In the genomic region with DNA sequence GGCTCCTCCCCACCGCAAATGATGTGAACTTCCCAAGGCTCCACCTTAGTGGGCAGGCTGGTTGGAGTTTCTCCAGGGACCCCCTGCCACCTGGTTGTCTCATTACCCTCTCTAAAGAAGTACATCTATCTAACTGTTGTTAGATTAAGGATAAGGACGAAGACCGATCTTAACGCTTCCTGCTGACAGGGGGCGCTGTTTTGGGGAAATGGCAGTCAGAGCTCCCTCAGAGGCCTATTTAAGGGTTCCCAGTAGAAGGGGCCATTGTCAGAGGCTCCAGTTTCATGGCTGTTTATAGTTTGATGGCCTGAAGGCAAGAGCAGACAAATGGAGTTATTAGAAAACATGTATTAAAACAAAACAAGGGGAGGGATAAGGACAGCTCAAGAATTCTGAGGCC, we compare ENCODE assay signal across 22 cellular contexts.
A peak's percentile ranks its signal among the peaks of the same experiment; 100 is the strongest.
DNase-seq lines count a peak whose midpoint lies in the region; ATAC-seq and TF ChIP-seq lines count a peak whose summit lies in the region.
"Had no signal": no experiment of that assay in that cellular context is flagged by ENCODE, and none has a peak within 500 bp of the region (broad histone marks: within the 10 kb centered on the region; RNA-seq: fewer than 3 reads in every experiment).

No MANE protein-coding gene starts in this region.

- H3K36me3 Mint-ChIP-seq in H9 (ENCODE audit: insufficient read depth in 1 of 3, low read depth in 3 of 3), result 0 out of 7 replicates have a peak, but pooled peaks cover 0 to 3% (median 0%) of the 10 kb centered on the region in 3 experiments
- no peaks in the 10 kb centered on the region for H3K36me3 Mint-ChIP-seq in WTC11

- H3K4ac ChIP-seq in H9 (ENCODE audit: low read depth, low read length), result no peak overlapping the region

- no peak overlapping the region for H2BK15ac ChIP-seq in H9 (ENCODE audit: low read depth, low read length)

- H4K20me1 ChIP-seq in H9 (ENCODE audit: control insufficient read depth, insufficient read depth, insufficient read length), result no peaks in the 10 kb centered on the region

- H3K27me3 Mint-ChIP-seq in H9 (ENCODE audit: low read depth) (peaks cover 12% of the 10 kb centered on the region), WTC11 (ENCODE audit: low read depth) (peaks cover 10% of the 10 kb centered on the region; the same call in 1 of the 2 replicates)
- H3K27me3 Mint-ChIP-seq: B cell had no signal

- no peak overlapping the region for H2BK5ac ChIP-seq in H9 (ENCODE audit: insufficient read length, low read length)

- peak; percentile 7 for DNase-seq in activated CD4-positive, alpha-beta T cell treated with anti-CD3 and anti-CD28 coated beads for 48 hours
- no peak for DNase-seq in activated CD4-positive, alpha-beta T cell treated with anti-CD3 and anti-CD28 coated beads, Interleukin-2, amount 50 U/mL, for 1 hour
- DNase-seq in H9 (no peak), WTC11 (ENCODE audit: low spot score) (peak; percentile 14), iPS DF 19.7 (ENCODE audit: low read depth, low spot score) (peak; percentile 2), HEK293T (ENCODE audit: extremely low spot score) (no peak)
- no peak for DNase-seq in activated CD4-positive, CD25-positive, alpha-beta regulatory T cell (lab: John Stamatoyannopoulos, UW)
- DNase-seq: DND-41; GOT3; MG63; NCI-H1092; NCI-H1436 treated with DMSO at 0.1 percent for 48 hours; NCI-H2081; NCI-H2171 treated with DMSO at 0.1 percent for 48 hours; NCI-H446 treated with DMSO at 0.1 percent for 48 hours; NK-92 treated with Interleukin-12 subunit alpha and Interleukin-12 subunit beta, amount 100 ng/mL, for 24 hours; OCI-M1; Right ventricle myocardium superior had no signal

- H3K9me3 Mint-ChIP-seq in H9 (peaks cover 0 to 6% of the 10 kb centered on the region in 2 experiments; a peak in 3 of 5 replicates), WTC11 (peaks cover 2% of the 10 kb centered on the region)

- CTCF ChIA-PET in WTC11 (lab: Charles Lee), result interaction anchor here (0.6 to 1.0 kb wide), 4 partner anchors 66 to 209 kb away, joined by 3 to 5 read pairs (median 4); no protein-coding TSS in a partner anchor
- CTCF ChIA-PET in HEK293T (lab: Yijun Ruan, JAX), result no interaction called here

- H3K23me2 ChIP-seq in H9 (ENCODE audit: insufficient read length, low read depth, low read length, poor library complexity, severe bottlenecking), result no peaks in the 10 kb centered on the region

- H2BK120ac ChIP-seq in H9 (ENCODE audit: low read depth, low read length, poor library complexity, severe bottlenecking), result no peak overlapping the region

- no peak overlapping the region for H3K27ac ChIP-seq in H9 (ENCODE audit: insufficient read length, low read depth, low read length)
- H3K27ac ChIP-seq: HL-60, KMS-11 had no signal

- WGBS in H9 (ENCODE audit: extremely low coverage, insufficient read length, low lambda C conversion rate), result no CpG with 5 or more reads among the region's 5 CpGs

- no peak overlapping the region for H4K91ac ChIP-seq in H9 (ENCODE audit: insufficient read length, low read depth, low read length)

- no peaks in the 10 kb centered on the region for H3K79me1 ChIP-seq in H9 (ENCODE audit: insufficient read depth, low read depth, low read length, poor library complexity, severe bottlenecking)

- H3K4me3 Mint-ChIP-seq in H9 (no peak overlapping the region), WTC11 (no peak overlapping the region)
- H3K4me3 Mint-ChIP-seq: B cell had no signal

- no peak overlapping the region for H4K8ac ChIP-seq in H9 (replicated peaks; ENCODE audit: insufficient read length, low read depth, low read length)

- no peak overlapping the region for H3K9ac ChIP-seq in H9 (ENCODE audit: extremely low read depth, insufficient read length, low read length)
- H3K9ac ChIP-seq: KMS-11 had no signal

- H3K9me3 ChIP-seq in H9 (ENCODE audit: control insufficient read depth, low read depth, low read length), result no peaks in the 10 kb centered on the region
- H3K9me3 ChIP-seq: MG63 had no signal

- no peak overlapping the region for H3K56ac ChIP-seq in H9 (ENCODE audit: insufficient read length, low read depth, low read length)

- TF ChIP-seq CTCF in H9 (conservative IDR thresholded peaks at IDR 0.05) (peak; percentile 33; the same call in 1 of the 3 replicates), WTC11 (IDR thresholded peaks at IDR 0.05) (no peak)

- H2BK12ac ChIP-seq in H9 (ENCODE audit: insufficient read length, low read depth, low read length), result no peak overlapping the region

- H3K27me3 ChIP-seq in H9 (ENCODE audit: insufficient read depth, low read length), result no peaks in the 10 kb centered on the region
- H3K27me3 ChIP-seq: MG63 had no signal

- POLR2A ChIA-PET in WTC11 (lab: Charles Lee) (no interaction called here), HEK293T (lab: Yijun Ruan, JAX) (no interaction called here)

- no peak overlapping the region for H2BK20ac ChIP-seq in H9 (ENCODE audit: low read depth, low read length, poor library complexity, severe bottlenecking)

- H2AFZ ChIP-seq in H9 (ENCODE audit: low read length), result no peak overlapping the region

- peaks cover 3 to 6% of the 10 kb centered on the region in 2 experiments; a peak in 1 of 4 replicates for H3K4me1 Mint-ChIP-seq in H9
- peaks cover 12% of the 10 kb centered on the region for H3K4me1 Mint-ChIP-seq in WTC11
- H3K4me1 Mint-ChIP-seq: B cell had no signal

- peak; percentile 65 for ATAC-seq in WTC11
- ATAC-seq in GM18907 (IDR thresholded peaks at IDR 0.05; ENCODE audit: unreplicated experiment), result no peak

- no peak overlapping the region for H3K23ac ChIP-seq in H9 (ENCODE audit: insufficient read length, low read depth, low read length)

- no peak overlapping the region for H3K18ac ChIP-seq in H9 (ENCODE audit: insufficient read length, low read depth, low read length)

- H3K79me2 ChIP-seq in H9 (ENCODE audit: insufficient read depth, low read length), result no peaks in the 10 kb centered on the region

- H3K14ac ChIP-seq in H9 (ENCODE audit: insufficient read depth, low read length), result no peak overlapping the region

- no peak overlapping the region for H2AK5ac ChIP-seq in H9 (ENCODE audit: insufficient read length, low read length)

- H3T11ph ChIP-seq in H9 (ENCODE audit: low read length), result no peak overlapping the region

- no peak overlapping the region for H3K4me2 ChIP-seq in H9 (ENCODE audit: insufficient read depth, insufficient read length, low read length)
- H3K4me2 ChIP-seq: KMS-11 had no signal

- H4K5ac ChIP-seq in H9 (ENCODE audit: insufficient read length, low read depth, low read length), result no peak overlapping the region

- no peak overlapping the region for H3K27ac Mint-ChIP-seq in H9
- H3K27ac Mint-ChIP-seq in WTC11, result no peak overlapping the region
- H3K27ac Mint-ChIP-seq: B cell had no signal

- no peaks in the 10 kb centered on the region for H3K4me1 ChIP-seq in H9 (ENCODE audit: insufficient read depth, low read length)

TF ChIP-seq in WTC11, 78 proteins besides CTCF, POLR2A, EP300 and RAD21 (continues in another document):
- TF ChIP-seq ZNF671 (CRISPR knock-in tag; IDR thresholded peaks at IDR 0.05), result no peak
- TF ChIP-seq HMGA2 (CRISPR knock-in tag; IDR thresholded peaks at IDR 0.05), result no peak
- TF ChIP-seq ATF1 (CRISPR knock-in tag; IDR thresholded peaks at IDR 0.05), result no peak
- TF ChIP-seq CREB1 (CRISPR knock-in tag; IDR thresholded peaks at IDR 0.05), result no peak
- TF ChIP-seq, protein P1, sequence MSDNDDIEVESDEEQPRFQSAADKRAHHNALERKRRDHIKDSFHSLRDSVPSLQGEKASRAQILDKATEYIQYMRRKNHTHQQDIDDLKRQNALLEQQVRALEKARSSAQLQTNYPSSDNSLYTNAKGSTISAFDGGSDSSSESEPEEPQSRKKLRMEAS (CRISPR knock-in tag; IDR thresholded peaks at IDR 0.05), result no peak
- TF ChIP-seq IRF2 (CRISPR knock-in tag; IDR thresholded peaks at IDR 0.05; ENCODE audit: borderline replicate concordance, low read depth), result no peak

TF ChIP-seq in HEK293T, 16 proteins besides CTCF, POLR2A, EP300 and RAD21:
- TF ChIP-seq TARDBP (IDR thresholded peaks at IDR 0.05) (no peak), ELF4 (IDR thresholded peaks at IDR 0.05) (no peak), SUZ12 (IDR thresholded peaks at IDR 0.05) (no peak), NFRKB (IDR thresholded peaks at IDR 0.05) (no peak), CTBP1 (IDR thresholded peaks at IDR 0.05; ENCODE audit: borderline replicate concordance) (no peak), SP1 (IDR thresholded peaks at IDR 0.05) (no peak), FOXM1 (IDR thresholded peaks at IDR 0.05; ENCODE audit: borderline replicate concordance) (no peak), ZNF384 (IDR thresholded peaks at IDR 0.05) (no peak), FOXK2 (IDR thresholded peaks at IDR 0.05) (no peak)
TF ChIP-seq in HEK293T: peak in this region for 0.

Comparison
In these comparisons a context has a peak if more than half of its experiments do, and no peak if none do; other contexts are left out.
1. DNase-seq: peak in activated CD4-positive, alpha-beta T cell treated with anti-CD3 and anti-CD28 coated beads for 48 hours (single experiment), WTC11 (single experiment) and iPS DF 19.7 (single experiment); none in activated CD4-positive, alpha-beta T cell treated with anti-CD3 and anti-CD28 coated beads, Interleukin-2, amount 50 U/mL, for 1 hour (single experiment), H9 (single experiment), activated CD4-positive, CD25-positive, alpha-beta regulatory T cell (0 of 4) and HEK293T (single experiment).